ENCODE assay signal across 14 cellular contexts in the genomic region with DNA sequence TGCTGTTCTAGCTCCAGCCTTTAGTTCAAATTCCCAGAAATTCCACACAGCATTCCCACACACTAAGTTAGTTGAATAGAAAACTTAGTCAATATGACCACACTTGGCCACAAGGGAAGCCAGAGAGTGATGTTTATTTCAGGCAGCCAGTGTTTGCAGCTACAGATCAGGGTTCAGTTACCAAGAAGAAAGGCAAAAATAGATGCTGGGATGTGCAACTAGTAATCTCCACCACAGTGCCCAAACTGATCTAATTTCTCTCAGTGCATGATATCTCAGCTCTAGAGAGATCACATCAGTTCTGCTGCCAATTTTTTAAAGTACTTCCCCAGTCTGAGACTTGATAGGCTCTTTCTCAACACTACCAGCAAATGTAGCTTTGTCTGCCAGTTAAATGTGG. TPM values are rescaled to one million over a fixed set of nuclear protein-coding genes. Genes with fewer than 3 reads are reported as not detected.
DNase-seq lines count a peak whose midpoint lies in the region; ATAC-seq and TF ChIP-seq lines count a peak whose summit lies in the region.
"Had no signal": no experiment of that assay in that cellular context is flagged by ENCODE, and none has a peak within 500 bp of the region (broad histone marks: within the 10 kb centered on the region; RNA-seq: fewer than 3 reads in every experiment).

No MANE protein-coding gene starts in this region.

- H2BK20ac ChIP-seq in IMR-90 (ENCODE audit: low read depth, low read length) = no peak overlapping the region

- peak overlapping the region; percentile 24 for H2BK5ac ChIP-seq in IMR-90 (ENCODE audit: low read depth, low read length, poor library complexity, severe bottlenecking)
- H2BK5ac ChIP-seq in mesendoderm (ENCODE audit: low read length) = no peak overlapping the region

- H3K36me3 ChIP-seq in BE2C = peaks cover 48% of the 10 kb centered on the region
- peaks cover 43% of the 10 kb centered on the region for H3K36me3 ChIP-seq in IMR-90 (ENCODE audit: control insufficient read depth, insufficient read depth, low read length)
- peaks cover 4% of the 10 kb centered on the region for H3K36me3 ChIP-seq in mesendoderm (ENCODE audit: control insufficient read depth, insufficient read depth, low read length)
- H3K36me3 ChIP-seq in CD8-positive, alpha-beta T cell (ENCODE audit: insufficient read depth, low read length) = peaks cover 40% of the 10 kb centered on the region

- H3K4me2 ChIP-seq in IMR-90 (ENCODE audit: low read depth, low read length) = peak overlapping the region; percentile 2; the same call in 1 of the 2 replicates
- H3K4me2 ChIP-seq in mesendoderm (ENCODE audit: low read length) = no peak overlapping the region
- H3K4me2 ChIP-seq: BLaER1 had no signal

- H3K27ac Mint-ChIP-seq in CD8-positive, alpha-beta T cell = no peak overlapping the region
- H3K27ac Mint-ChIP-seq: memory B cell; stimulated activated memory B cell treated with anti-CD40 and anti-IgM and Interleukin-4, amounts not matched to agents 10 μg/mL and 1 μg/mL and 100 μg/mL, for 72 hours had no signal

- H2BK120ac ChIP-seq in IMR-90 (ENCODE audit: low read depth, low read length) (no peak overlapping the region), mesendoderm (ENCODE audit: low read depth, low read length) (no peak overlapping the region)

- H3K79me1 ChIP-seq in IMR-90 (ENCODE audit: low read depth in 1 of 2, low read length in 2 of 2) = peaks cover 10 to 26% of the 10 kb centered on the region in 2 experiments
- H3K79me1 ChIP-seq in mesendoderm (ENCODE audit: low read length) = no peaks in the 10 kb centered on the region

- H3K27ac ChIP-seq in IMR-90 (ENCODE audit: insufficient read depth, low read length) = no peak overlapping the region; the same call in 1 of the 2 replicates
- peak overlapping the region in 56 of 59 donors; percentile 21 to 98 (median 87) for H3K27ac ChIP-seq in dorsolateral prefrontal cortex
- no peak overlapping the region for H3K27ac ChIP-seq in mesendoderm (ENCODE audit: low read depth, low read length)
- no peak overlapping the region for H3K27ac ChIP-seq in CD8-positive, alpha-beta T cell (ENCODE audit: low read depth, low read length)
- H3K27ac ChIP-seq: BLaER1 had no signal

- H3K27me3 ChIP-seq in BE2C = no peaks in the 10 kb centered on the region
- H3K27me3 ChIP-seq in IMR-90 (ENCODE audit: control insufficient read depth, insufficient read depth, low read length) = no peaks in the 10 kb centered on the region
- H3K27me3 ChIP-seq in dorsolateral prefrontal cortex = no peaks in the 10 kb centered on the region
- H3K27me3 ChIP-seq in mesendoderm (ENCODE audit: insufficient read depth, low read length, poor library complexity) = no peaks in the 10 kb centered on the region
- no peaks in the 10 kb centered on the region for H3K27me3 ChIP-seq in CD8-positive, alpha-beta T cell (ENCODE audit: insufficient read depth, low read length)
- H3K27me3 ChIP-seq: BLaER1 had no signal

- H3K79me2 ChIP-seq in mesendoderm (ENCODE audit: control insufficient read depth, insufficient read depth, low read length) = no peaks in the 10 kb centered on the region

- no peak overlapping the region for H3K4ac ChIP-seq in IMR-90 (ENCODE audit: low read depth, low read length)
- H3K4ac ChIP-seq in mesendoderm (ENCODE audit: low read depth, low read length) = no peak overlapping the region

- intact Hi-C loops in IMR-90 (cut with micrococcal nuclease) = loop anchor here (2.0 kb wide), 1 partner anchor 14 kb away; no protein-coding TSS in a partner anchor
- intact Hi-C loops in dorsolateral prefrontal cortex (cut with DNase I) = no loop called here
- intact Hi-C loops in CD8-positive, alpha-beta T cell (cut with DNase I, micrococcal nuclease) = no loop called here

- no peaks in the 10 kb centered on the region for H3K27me3 Mint-ChIP-seq in CD8-positive, alpha-beta T cell (ENCODE audit: low read depth)
- H3K27me3 Mint-ChIP-seq: memory B cell; stimulated activated memory B cell treated with anti-CD40 and anti-IgM and Interleukin-4, amounts not matched to agents 10 μg/mL and 1 μg/mL and 100 μg/mL, for 72 hours had no signal

- H3K4me3 ChIP-seq in BE2C (ENCODE audit: low read depth, low read length) (no peak overlapping the region), IMR-90 (ENCODE audit: insufficient read depth, low read depth, low read length) (no peak overlapping the region), dorsolateral prefrontal cortex (peak overlapping the region in 1 of 59 donors; percentile 14), mesendoderm (ENCODE audit: low read length) (no peak overlapping the region)
- H3K4me3 ChIP-seq in CD8-positive, alpha-beta T cell (ENCODE audit: low read depth, low read length) = no peak overlapping the region
- H3K4me3 ChIP-seq: BLaER1 had no signal

- H3K56ac ChIP-seq in IMR-90 (ENCODE audit: extremely low read depth, insufficient read depth, low read length) = no peak overlapping the region
- H3K56ac ChIP-seq in mesendoderm (ENCODE audit: low read length) = no peak overlapping the region

- DNase-seq in BE2C (no peak), IMR-90 (peak; percentile 12), dorsolateral prefrontal cortex (no peak), mesendoderm (peak; percentile 13), omental fat pad (ENCODE audit: low spot score) (no peak)
- no peak for DNase-seq in stimulated activated CD4-positive, alpha-beta T cell treated with anti-CD3 and anti-CD28 coated beads, Interleukin-4, amount 100 ng/mL, for 1 hour
- DNase-seq in CD8-positive, alpha-beta T cell = no peak
- DNase-seq in effector CD8-positive, alpha-beta T cell (lab: John Stamatoyannopoulos, UW) = no peak
- DNase-seq: activated CD4-positive, alpha-beta T cell treated with anti-CD3 and anti-CD28 coated beads for 48 hours; activated T-cell treated with anti-CD3 and anti-CD28 coated beads, Interleukin-2, amount 50 U/mL, for 1 hour; NCI-H1048 had no signal

- no peak overlapping the region for H2AK9ac ChIP-seq in IMR-90 (replicated peaks; ENCODE audit: low read depth, low read length, poor library complexity)

- H3K9me3 ChIP-seq in BE2C (no peaks in the 10 kb centered on the region), IMR-90 (ENCODE audit: control insufficient read depth, insufficient read depth, low read length) (no peaks in the 10 kb centered on the region)
- no peaks in the 10 kb centered on the region for H3K9me3 ChIP-seq in CD8-positive, alpha-beta T cell (ENCODE audit: low read length)
- H3K9me3 ChIP-seq: BLaER1 had no signal

- no peak for TF ChIP-seq RAD21 in IMR-90 (IDR thresholded peaks at IDR 0.05; ENCODE audit: low read length)

- TF ChIP-seq CTCF in BE2C (IDR thresholded peaks at IDR 0.05; ENCODE audit: low read depth, low read length) = peak; percentile 25; the same call in 1 of the 2 replicates
- no peak for TF ChIP-seq CTCF in IMR-90 (conservative IDR thresholded peaks at IDR 0.05; ENCODE audit: low read depth, low read length)
- peak in 20 of 56 donors; percentile 9 to 36 (median 20) for TF ChIP-seq CTCF in dorsolateral prefrontal cortex (IDR thresholded peaks at IDR 0.05 in 54 of 56, conservative IDR thresholded peaks at IDR 0.05 in 2 of 56; ENCODE audit: low read depth in 1 of 56, partially characterized antibody in 56 of 56)
- no peak for TF ChIP-seq CTCF in omental fat pad (IDR thresholded peaks at IDR 0.05)
- no peak for TF ChIP-seq CTCF in CD8-positive, alpha-beta T cell (IDR thresholded peaks at IDR 0.05)

- H3K9me1 ChIP-seq in IMR-90 (ENCODE audit: insufficient read depth, low read length) = no peaks in the 10 kb centered on the region

- H2AFZ ChIP-seq in IMR-90 (replicated peaks; ENCODE audit: low read length, poor library complexity) = no peak overlapping the region

- H3K4me1 ChIP-seq in BE2C = no peaks in the 10 kb centered on the region; the same call in 1 of the 2 replicates
- peaks cover 3% of the 10 kb centered on the region for H3K4me1 ChIP-seq in IMR-90 (ENCODE audit: control insufficient read depth, insufficient read depth, low read length)
- H3K4me1 ChIP-seq in mesendoderm (ENCODE audit: control insufficient read depth, low read depth, low read length) = no peaks in the 10 kb centered on the region
- no peaks in the 10 kb centered on the region for H3K4me1 ChIP-seq in CD8-positive, alpha-beta T cell (ENCODE audit: insufficient read depth, low read length)
- H3K4me1 ChIP-seq: BLaER1 had no signal

- no peak overlapping the region for H4K91ac ChIP-seq in IMR-90 (ENCODE audit: insufficient read depth, low read depth, low read length)

- H2AK5ac ChIP-seq in IMR-90 (ENCODE audit: low read depth, low read length) (no peak overlapping the region), mesendoderm (ENCODE audit: low read length) (no peak overlapping the region)

- H3K18ac ChIP-seq in IMR-90 (ENCODE audit: low read depth, low read length) (no peak overlapping the region), mesendoderm (ENCODE audit: low read length) (no peak overlapping the region)

- POLR2A ChIA-PET in IMR-90 (lab: Charles Lee; ENCODE audit: unreplicated experiment) = no interaction called here
- POLR2A ChIA-PET in CD8-positive, alpha-beta T cell (lab: Charles Lee) = interaction anchor here (0.6 to 1.1 kb wide), 2 partner anchors 9 to 19 kb away, joined by 3 read pairs; no protein-coding TSS in a partner anchor

- H3K4me3 Mint-ChIP-seq in CD8-positive, alpha-beta T cell = no peak overlapping the region
- H3K4me3 Mint-ChIP-seq: memory B cell; stimulated activated memory B cell treated with anti-CD40 and anti-IgM and Interleukin-4, amounts not matched to agents 10 μg/mL and 1 μg/mL and 100 μg/mL, for 72 hours had no signal

- H3K9ac ChIP-seq in IMR-90 (ENCODE audit: low read depth, low read length) = no peak overlapping the region
- no peak overlapping the region for H3K9ac ChIP-seq in mesendoderm (ENCODE audit: low read length)
- H3K9ac ChIP-seq: BLaER1 had no signal

- no peak overlapping the region for H3K14ac ChIP-seq in IMR-90 (replicated peaks; ENCODE audit: low read depth, low read length)

- H4K8ac ChIP-seq in IMR-90 (ENCODE audit: low read depth in 2 of 2, low read length in 2 of 2) = no peak overlapping the region
- H4K8ac ChIP-seq in mesendoderm (ENCODE audit: low read depth, low read length) = no peak overlapping the region

- peak; percentile 79 for ATAC-seq in IMR-90 (ENCODE audit: low read depth)
- no peak for ATAC-seq in omental fat pad (ENCODE audit: low FRiP score)
- ATAC-seq in CD8-positive, alpha-beta T cell = no peak
- ATAC-seq: stimulated activated memory B cell treated with anti-CD40 and anti-IgM and Interleukin-4, amounts not matched to agents 10 μg/mL and 1 μg/mL and 100 μg/mL, for 72 hours had no signal

- H3K23ac ChIP-seq in IMR-90 (ENCODE audit: low read depth, low read length) = 0 out of 2 replicates have a peak overlapping the region, but pooled peaks have one; percentile 4
- H3K23ac ChIP-seq in mesendoderm (ENCODE audit: low read length) = no peak overlapping the region

- peaks cover 73% of the 10 kb centered on the region for H3K36me3 Mint-ChIP-seq in CD8-positive, alpha-beta T cell

- no TSS peak for BruUV-seq in IMR-90 (replicated peaks; lab: Mats Ljungman, UMichigan)

- TF ChIP-seq POLR2A in IMR-90 (IDR thresholded peaks at IDR 0.05; ENCODE audit: low read depth, low read length) = no peak

- H4K5ac ChIP-seq in IMR-90 (ENCODE audit: low read depth, low read length) (no peak overlapping the region), mesendoderm (ENCODE audit: low read length) (no peak overlapping the region)

- CTCF ChIA-PET in IMR-90 (lab: Yijun Ruan, JAX) = interaction anchor here (0.7 to 1.2 kb wide), 4 partner anchors 10 to 18 kb away, joined by 3 to 4 read pairs (median 4); no protein-coding TSS in a partner anchor
- CTCF ChIA-PET in CD8-positive, alpha-beta T cell (lab: Charles Lee) = interaction anchor here (1.2 kb wide), 1 partner anchor 17 kb away, joined by 4 read pairs; no protein-coding TSS in a partner anchor

- no peaks in the 10 kb centered on the region for H3K9me3 Mint-ChIP-seq in CD8-positive, alpha-beta T cell
- H3K9me3 Mint-ChIP-seq: memory B cell; stimulated activated memory B cell treated with anti-CD40 and anti-IgM and Interleukin-4, amounts not matched to agents 10 μg/mL and 1 μg/mL and 100 μg/mL, for 72 hours had no signal

- H2BK15ac ChIP-seq in IMR-90 (ENCODE audit: low read depth, low read length) = no peak overlapping the region
- H2BK15ac ChIP-seq in mesendoderm (replicated peaks; ENCODE audit: low read depth) = no peak overlapping the region

- dilution Hi-C loops in IMR-90 (cut with HindIII; ENCODE audit: low sequenced_read_pairs, unreplicated experiment) = no loop called here

- H4K20me1 ChIP-seq in IMR-90 (ENCODE audit: insufficient read depth, low read length) = no peaks in the 10 kb centered on the region
- H4K20me1 ChIP-seq: BLaER1 had no signal

- in situ Hi-C loops in IMR-90 (cut with MboI; ENCODE audit: low sequenced_read_pairs) = loop anchor here (25.0 kb wide), 1 partner anchor 882 kb away; a partner anchor contains a TSS

- H3K4me1 Mint-ChIP-seq in CD8-positive, alpha-beta T cell (ENCODE audit: low read depth) = peaks cover 3% of the 10 kb centered on the region
- H3K4me1 Mint-ChIP-seq: memory B cell; stimulated activated memory B cell treated with anti-CD40 and anti-IgM and Interleukin-4, amounts not matched to agents 10 μg/mL and 1 μg/mL and 100 μg/mL, for 72 hours had no signal

RNA-seq across cellular contexts. Expression of a gene that starts 17.6 kb away (rescaled TPM):
- polyA plus RNA-seq in BE2C (2012; ENCODE audit: insufficient read depth, insufficient read length, low read depth) = 21.4 TPM
- total RNA-seq in IMR-90 (2012; rRNA removed) (21.7 and 28.1 TPM in 2 replicates), dorsolateral prefrontal cortex (10 to 100 TPM; 32.8 to 92.3 (median 49.6) TPM), omental fat pad (10 to 100 TPM; 14.9 to 37.8 (median 21.9) TPM)
- polyA plus RNA-seq in IMR-90 (2012; rRNA removed) = 5.7 and 8.5 TPM in 2 replicates
- polyA plus RNA-seq in IMR-90 (2012; cell fraction: cytosol; rRNA removed) = 1.8 and 1.9 TPM in 2 replicates
- polyA plus RNA-seq in IMR-90 (2012; cell fraction: nucleus; rRNA removed; ENCODE audit: low replicate concordance) = 7.5 and 25.7 TPM in 2 replicates
- polyA plus RNA-seq in mesendoderm (2013, experiment 1 of 2) = 12.0 TPM
- polyA plus RNA-seq in mesendoderm (2013, experiment 2 of 2) = 12.1 TPM
- 1 to 10 TPM; 8.0 to 8.3 TPM for total RNA-seq in CD8-positive, alpha-beta T cell

RNA-seq across cellular contexts. Expression of a gene that starts 38.9 kb away (rescaled TPM):
- 10.4 TPM for polyA plus RNA-seq in BE2C (2012; ENCODE audit: insufficient read depth, insufficient read length, low read depth)
- total RNA-seq in IMR-90 (2012; rRNA removed) (0.56 and 0.90 TPM in 2 replicates), dorsolateral prefrontal cortex (10 to 100 TPM in 82 of 120 experiments, 1 to 10 TPM in 38; 4.9 to 25.7 (median 11.7) TPM), omental fat pad (1 to 10 TPM in 2 of 4 donors, under 1 TPM in 2; 0.47 to 1.4 (median 1.1) TPM)
- 8.0 and 8.7 TPM in 2 replicates for polyA plus RNA-seq in IMR-90 (2012; rRNA removed)
- 5.4 and 8.3 TPM in 2 replicates for polyA plus RNA-seq in IMR-90 (2012; cell fraction: cytosol; rRNA removed)
- 22.6 and 25.8 TPM in 2 replicates for polyA plus RNA-seq in IMR-90 (2012; cell fraction: nucleus; rRNA removed; ENCODE audit: low replicate concordance)
- 15.2 TPM for polyA plus RNA-seq in mesendoderm (2013, experiment 1 of 2)
- polyA plus RNA-seq in mesendoderm (2013, experiment 2 of 2) = 14.6 TPM
- total RNA-seq in CD8-positive, alpha-beta T cell = under 1 TPM; 0.35 to 0.61 TPM

RNA-seq across cellular contexts. Expression of a gene that starts 56.9 kb away (rescaled TPM):
- 250 TPM for polyA plus RNA-seq in BE2C (2012; ENCODE audit: insufficient read depth, insufficient read length, low read depth)
- total RNA-seq in IMR-90 (2012; rRNA removed) (56.4 and 61.3 TPM in 2 replicates), dorsolateral prefrontal cortex (10 to 100 TPM; 42.1 to 81.4 (median 59.6) TPM), omental fat pad (10 to 100 TPM; 59.7 to 97.0 (median 79.3) TPM)
- polyA plus RNA-seq in IMR-90 (2012; rRNA removed) = 142 and 184 TPM in 2 replicates
- 193 and 243 TPM in 2 replicates for polyA plus RNA-seq in IMR-90 (2012; cell fraction: cytosol; rRNA removed)
- 68.3 and 147 TPM in 2 replicates for polyA plus RNA-seq in IMR-90 (2012; cell fraction: nucleus; rRNA removed; ENCODE audit: low replicate concordance)
- polyA plus RNA-seq in mesendoderm (2013, experiment 1 of 2) = 78.0 TPM
- 74.1 TPM for polyA plus RNA-seq in mesendoderm (2013, experiment 2 of 2)
- 10 to 100 TPM; 28.3 to 28.4 TPM for total RNA-seq in CD8-positive, alpha-beta T cell

RNA-seq across cellular contexts. Expression of a gene that starts 57.0 kb away (rescaled TPM):
- 96.5 TPM for polyA plus RNA-seq in BE2C (2012; ENCODE audit: insufficient read depth, insufficient read length, low read depth)
- total RNA-seq in IMR-90 (2012; rRNA removed) (8.8 and 8.9 TPM in 2 replicates), dorsolateral prefrontal cortex (10 to 100 TPM in 1 of 120 experiments, 1 to 10 TPM in 119; 3.4 to 10.0 (median 5.4) TPM), omental fat pad (10 to 100 TPM in 1 of 4 donors, 1 to 10 TPM in 3; 4.6 to 20.8 (median 6.9) TPM)
- 7.5 and 7.7 TPM in 2 replicates for polyA plus RNA-seq in IMR-90 (2012; rRNA removed)
- polyA plus RNA-seq in IMR-90 (2012; cell fraction: cytosol; rRNA removed) = 3.0 and 6.6 TPM in 2 replicates
- polyA plus RNA-seq in IMR-90 (2012; cell fraction: nucleus; rRNA removed; ENCODE audit: low replicate concordance) = 2.6 and 5.5 TPM in 2 replicates
- polyA plus RNA-seq in mesendoderm (2013, experiment 1 of 2) = 20.1 TPM
- polyA plus RNA-seq in mesendoderm (2013, experiment 2 of 2) = 19.7 TPM
- 1 to 10 TPM; 4.6 to 4.7 TPM for total RNA-seq in CD8-positive, alpha-beta T cell

Comparison
In these comparisons a context has a peak if more than half of its experiments do, and no peak if none do; other contexts are left out.
1. DNase-seq: peak in IMR-90 (single experiment) and mesendoderm (single experiment); none in BE2C (single experiment), dorsolateral prefrontal cortex (0 of 10), stimulated activated CD4-positive, alpha-beta T cell treated with anti-CD3 and anti-CD28 coated beads, Interleukin-4, amount 100 ng/mL, for 1 hour (single experiment), omental fat pad (single experiment), CD8-positive, alpha-beta T cell (0 of 7) and effector CD8-positive, alpha-beta T cell (single experiment).
2. H3K27ac ChIP-seq: peak in dorsolateral prefrontal cortex (56 of 59); none in IMR-90 (single experiment), mesendoderm (single experiment) and CD8-positive, alpha-beta T cell (single experiment).